Comparison of ENCODE assay signal across 1 cellular context in genomic region chr17:39662551-39663339, GRCh38.
TF ChIP-seq lines count a peak whose summit lies in the region.

No MANE protein-coding gene starts in this region.

TF ChIP-seq in GM23338, 12 proteins besides CTCF, POLR2A, EP300 and RAD21 (continued from another document):
- TF ChIP-seq REST (IDR thresholded peaks at IDR 0.05; ENCODE audit: unreplicated experiment), result no peak
- no peak for TF ChIP-seq STAT1 (IDR thresholded peaks at IDR 0.05; ENCODE audit: unreplicated experiment)
- TF ChIP-seq POLR2AphosphoS5 (IDR thresholded peaks at IDR 0.05; ENCODE audit: low read depth), result no peak
- no peak for TF ChIP-seq ZNF462 (CRISPR knock-in tag; IDR thresholded peaks at IDR 0.05)
TF ChIP-seq in GM23338: peak in this region for 0.
